ENCODE assay signal across 1 cellular context in genomic region chr11:96390403-96390830, GRCh38.
TF ChIP-seq lines count a peak whose summit lies in the region.

No MANE protein-coding gene starts in this region.

TF ChIP-seq in HepG2, 621 proteins besides CTCF, POLR2A, EP300 and RAD21 (continued from another document):
- TF ChIP-seq ZNF646 (CRISPR knock-in tag; IDR thresholded peaks at IDR 0.05) (0 out of 2 replicates have a peak, but pooled peaks have one; percentile 13), MATR3 (CRISPR knock-in tag; IDR thresholded peaks at IDR 0.05) (no peak), PRPF4 (IDR thresholded peaks at IDR 0.05; ENCODE audit: low read depth, low read length, poor library complexity, severe bottlenecking) (no peak), ZNF33A (CRISPR knock-in tag; IDR thresholded peaks at IDR 0.05; ENCODE audit: borderline replicate concordance) (no peak)
TF ChIP-seq in HepG2: peak in this region for 13.
